Comparison of ENCODE assay signal across 1 cellular context in the genomic region with DNA sequence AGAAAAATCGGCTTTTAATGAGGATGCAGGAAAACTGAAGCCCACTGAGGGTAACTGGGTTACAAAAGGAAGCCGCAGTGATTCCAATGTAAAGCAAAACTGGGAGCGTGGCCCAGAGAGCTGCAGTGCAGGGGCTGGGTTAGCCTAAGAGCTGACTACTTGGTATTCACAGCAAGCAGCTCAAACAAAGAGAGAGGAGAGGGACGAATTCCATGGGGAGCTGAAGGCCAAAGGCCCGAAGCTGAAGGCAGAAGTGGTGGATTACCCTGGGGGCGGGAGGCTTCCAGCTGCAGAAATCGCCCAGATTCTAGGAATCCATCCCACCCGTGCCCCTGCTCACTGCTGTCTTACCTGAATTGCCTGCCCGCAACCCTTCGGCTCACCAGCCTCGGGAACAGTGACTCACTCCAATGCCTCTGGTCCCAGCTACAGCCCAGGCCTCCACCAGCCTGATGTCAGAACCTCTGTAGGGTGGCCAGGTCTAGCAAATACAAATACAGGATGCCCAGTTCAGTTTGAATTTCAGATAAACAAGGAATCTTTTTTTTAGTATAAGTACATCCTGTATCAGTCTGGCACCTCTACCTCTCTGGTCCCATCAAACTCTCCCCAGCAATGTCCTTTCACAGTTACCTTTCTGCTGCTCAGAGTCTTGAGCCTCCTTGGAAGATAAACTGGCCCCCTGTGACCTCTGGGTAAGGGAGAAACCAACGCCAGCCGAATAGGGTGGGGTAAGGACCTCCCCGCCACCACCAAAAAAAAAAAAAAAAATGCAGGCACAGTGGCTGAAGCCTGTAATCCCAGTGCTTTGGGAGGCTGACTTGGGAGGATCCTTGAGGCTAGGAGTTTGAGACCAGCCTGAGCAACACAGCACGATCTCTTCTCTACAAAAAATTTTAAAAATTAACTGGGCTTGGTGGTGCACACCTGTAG.
TF ChIP-seq lines count a peak whose summit lies in the region.

No MANE protein-coding gene starts in this region.

TF ChIP-seq in HepG2, 621 proteins besides CTCF, POLR2A, EP300 and RAD21 (continued from another document and continues in another):
- TF ChIP-seq, protein P1, sequence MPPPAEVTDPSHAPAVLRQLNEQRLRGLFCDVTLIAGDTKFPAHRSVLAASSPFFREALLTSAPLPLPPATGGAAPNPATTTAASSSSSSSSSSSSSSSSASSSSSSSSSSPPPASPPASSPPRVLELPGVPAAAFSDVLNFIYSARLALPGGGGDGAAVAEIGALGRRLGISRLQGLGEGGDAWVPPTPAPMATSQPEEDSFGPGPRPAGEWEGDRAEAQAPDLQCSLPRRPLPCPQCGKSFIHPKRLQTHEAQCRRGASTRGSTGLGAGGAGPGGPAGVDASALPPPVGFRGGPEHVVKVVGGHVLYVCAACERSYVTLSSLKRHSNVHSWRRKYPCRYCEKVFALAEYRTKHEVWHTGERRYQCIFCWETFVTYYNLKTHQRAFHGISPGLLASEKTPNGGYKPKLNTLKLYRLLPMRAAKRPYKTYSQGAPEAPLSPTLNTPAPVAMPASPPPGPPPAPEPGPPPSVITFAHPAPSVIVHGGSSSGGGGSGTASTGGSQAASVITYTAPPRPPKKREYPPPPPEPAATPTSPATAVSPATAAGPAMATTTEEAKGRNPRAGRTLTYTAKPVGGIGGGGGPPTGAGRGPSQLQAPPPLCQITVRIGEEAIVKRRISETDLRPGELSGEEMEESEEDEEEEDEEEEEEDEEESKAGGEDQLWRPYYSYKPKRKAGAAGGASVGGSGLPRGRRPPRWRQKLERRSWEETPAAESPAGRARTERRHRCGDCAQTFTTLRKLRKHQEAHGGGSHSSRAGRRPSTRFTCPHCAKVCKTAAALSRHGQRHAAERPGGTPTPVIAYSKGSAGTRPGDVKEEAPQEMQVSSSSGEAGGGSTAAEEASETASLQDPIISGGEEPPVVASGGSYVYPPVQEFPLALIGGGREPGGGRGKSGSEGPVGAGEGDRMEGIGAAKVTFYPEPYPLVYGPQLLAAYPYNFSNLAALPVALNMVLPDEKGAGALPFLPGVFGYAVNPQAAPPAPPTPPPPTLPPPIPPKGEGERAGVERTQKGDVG (CRISPR knock-in tag; IDR thresholded peaks at IDR 0.05; ENCODE audit: borderline replicate concordance) = no peak
- no peak for TF ChIP-seq PLRG1 (conservative IDR thresholded peaks at IDR 0.05)
- no peak for TF ChIP-seq SALL2 (CRISPR knock-in tag; IDR thresholded peaks at IDR 0.05)
- TF ChIP-seq KMT2B (CRISPR knock-in tag; IDR thresholded peaks at IDR 0.05) = no peak; the same call in 1 of the 2 replicates
- TF ChIP-seq MAFG (CRISPR knock-in tag; IDR thresholded peaks at IDR 0.05) = peak; percentile 20; the same call in 1 of the 2 replicates
- TF ChIP-seq ZNF816 (CRISPR knock-in tag; IDR thresholded peaks at IDR 0.05; ENCODE audit: borderline replicate concordance) = no peak
- peak; percentile 48; the same call in 1 of the 2 replicates for TF ChIP-seq ZNF543 (CRISPR knock-in tag; IDR thresholded peaks at IDR 0.05)
- TF ChIP-seq ZNF614 (CRISPR knock-in tag; IDR thresholded peaks at IDR 0.05; ENCODE audit: borderline replicate concordance) = 0 out of 2 replicates have a peak, but pooled peaks have one; percentile 15
- TF ChIP-seq ZNF501 (CRISPR knock-in tag; IDR thresholded peaks at IDR 0.05) = 0 out of 2 replicates have a peak, but pooled peaks have one; percentile 4
- TF ChIP-seq PHF20 (CRISPR knock-in tag; IDR thresholded peaks at IDR 0.05) = no peak
- no peak for TF ChIP-seq ZNF562 (CRISPR knock-in tag; IDR thresholded peaks at IDR 0.05; ENCODE audit: borderline replicate concordance)
- TF ChIP-seq, protein P2, sequence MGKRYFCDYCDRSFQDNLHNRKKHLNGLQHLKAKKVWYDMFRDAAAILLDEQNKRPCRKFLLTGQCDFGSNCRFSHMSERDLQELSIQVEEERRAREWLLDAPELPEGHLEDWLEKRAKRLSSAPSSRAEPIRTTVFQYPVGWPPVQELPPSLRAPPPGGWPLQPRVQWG (CRISPR knock-in tag; IDR thresholded peaks at IDR 0.05; ENCODE audit: borderline replicate concordance, low read depth) = no peak
- TF ChIP-seq, protein P3, sequence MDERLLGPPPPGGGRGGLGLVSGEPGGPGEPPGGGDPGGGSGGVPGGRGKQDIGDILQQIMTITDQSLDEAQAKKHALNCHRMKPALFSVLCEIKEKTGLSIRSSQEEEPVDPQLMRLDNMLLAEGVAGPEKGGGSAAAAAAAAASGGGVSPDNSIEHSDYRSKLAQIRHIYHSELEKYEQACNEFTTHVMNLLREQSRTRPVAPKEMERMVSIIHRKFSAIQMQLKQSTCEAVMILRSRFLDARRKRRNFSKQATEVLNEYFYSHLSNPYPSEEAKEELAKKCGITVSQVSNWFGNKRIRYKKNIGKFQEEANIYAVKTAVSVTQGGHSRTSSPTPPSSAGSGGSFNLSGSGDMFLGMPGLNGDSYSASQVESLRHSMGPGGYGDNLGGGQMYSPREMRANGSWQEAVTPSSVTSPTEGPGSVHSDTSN (CRISPR knock-in tag; IDR thresholded peaks at IDR 0.05) = no peak
- no peak; the same call in 1 of the 2 replicates for TF ChIP-seq ZNF451 (CRISPR knock-in tag; IDR thresholded peaks at IDR 0.05)
- 0 out of 2 replicates have a peak, but pooled peaks have one; percentile 31 for TF ChIP-seq CBX5 (CRISPR knock-in tag; IDR thresholded peaks at IDR 0.05; ENCODE audit: borderline replicate concordance)
- no peak for TF ChIP-seq ZNF24 (IDR thresholded peaks at IDR 0.05)
- TF ChIP-seq ZSCAN21 (CRISPR knock-in tag; IDR thresholded peaks at IDR 0.05; ENCODE audit: borderline replicate concordance) = no peak
- no peak for TF ChIP-seq ZNF7 (CRISPR knock-in tag; IDR thresholded peaks at IDR 0.05)
- TF ChIP-seq TBL1XR1 (IDR thresholded peaks at IDR 0.05; ENCODE audit: borderline replicate concordance, low read length, partially characterized antibody) = no peak
- no peak for TF ChIP-seq KLF16 (CRISPR knock-in tag; IDR thresholded peaks at IDR 0.05)
- TF ChIP-seq, protein P4, sequence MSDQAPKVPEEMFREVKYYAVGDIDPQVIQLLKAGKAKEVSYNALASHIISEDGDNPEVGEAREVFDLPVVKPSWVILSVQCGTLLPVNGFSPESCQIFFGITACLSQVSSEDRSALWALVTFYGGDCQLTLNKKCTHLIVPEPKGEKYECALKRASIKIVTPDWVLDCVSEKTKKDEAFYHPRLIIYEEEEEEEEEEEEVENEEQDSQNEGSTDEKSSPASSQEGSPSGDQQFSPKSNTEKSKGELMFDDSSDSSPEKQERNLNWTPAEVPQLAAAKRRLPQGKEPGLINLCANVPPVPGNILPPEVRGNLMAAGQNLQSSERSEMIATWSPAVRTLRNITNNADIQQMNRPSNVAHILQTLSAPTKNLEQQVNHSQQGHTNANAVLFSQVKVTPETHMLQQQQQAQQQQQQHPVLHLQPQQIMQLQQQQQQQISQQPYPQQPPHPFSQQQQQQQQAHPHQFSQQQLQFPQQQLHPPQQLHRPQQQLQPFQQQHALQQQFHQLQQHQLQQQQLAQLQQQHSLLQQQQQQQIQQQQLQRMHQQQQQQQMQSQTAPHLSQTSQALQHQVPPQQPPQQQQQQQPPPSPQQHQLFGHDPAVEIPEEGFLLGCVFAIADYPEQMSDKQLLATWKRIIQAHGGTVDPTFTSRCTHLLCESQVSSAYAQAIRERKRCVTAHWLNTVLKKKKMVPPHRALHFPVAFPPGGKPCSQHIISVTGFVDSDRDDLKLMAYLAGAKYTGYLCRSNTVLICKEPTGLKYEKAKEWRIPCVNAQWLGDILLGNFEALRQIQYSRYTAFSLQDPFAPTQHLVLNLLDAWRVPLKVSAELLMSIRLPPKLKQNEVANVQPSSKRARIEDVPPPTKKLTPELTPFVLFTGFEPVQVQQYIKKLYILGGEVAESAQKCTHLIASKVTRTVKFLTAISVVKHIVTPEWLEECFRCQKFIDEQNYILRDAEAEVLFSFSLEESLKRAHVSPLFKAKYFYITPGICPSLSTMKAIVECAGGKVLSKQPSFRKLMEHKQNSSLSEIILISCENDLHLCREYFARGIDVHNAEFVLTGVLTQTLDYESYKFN (CRISPR knock-in tag; conservative IDR thresholded peaks at IDR 0.05) = 0 out of 2 replicates have a peak, but pooled peaks have one; percentile 30
- TF ChIP-seq GABPA (IDR thresholded peaks at IDR 0.05; ENCODE audit: low read depth, low read length) = no peak
- TF ChIP-seq GABPA (CRISPR knock-in tag; IDR thresholded peaks at IDR 0.05; ENCODE audit: low read depth) = no peak
- TF ChIP-seq, protein P5, sequence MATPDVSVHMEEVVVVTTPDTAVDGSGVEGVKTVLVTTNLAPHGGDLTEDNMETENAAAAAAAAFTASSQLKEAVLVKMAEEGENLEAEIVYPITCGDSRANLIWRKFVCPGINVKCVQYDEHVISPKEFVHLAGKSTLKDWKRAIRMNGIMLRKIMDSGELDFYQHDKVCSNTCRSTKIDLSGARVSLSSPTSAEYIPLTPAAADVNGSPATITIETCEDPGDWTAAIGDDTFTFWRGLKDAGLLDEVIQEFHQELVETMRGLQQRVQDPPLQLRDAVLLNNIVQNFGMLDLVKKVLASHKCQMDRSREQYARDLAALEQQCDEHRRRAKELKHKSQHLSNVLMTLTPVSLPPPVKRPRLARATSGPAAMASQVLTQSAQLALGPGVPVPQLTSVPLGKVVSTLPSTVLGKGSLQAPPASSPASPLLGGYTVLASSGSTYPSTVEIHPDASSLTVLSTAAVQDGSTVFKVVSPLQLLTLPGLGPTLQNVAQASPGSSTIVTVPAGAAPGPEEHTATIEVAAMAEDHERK (CRISPR knock-in tag; IDR thresholded peaks at IDR 0.05; ENCODE audit: low read depth) = no peak
- TF ChIP-seq, protein P6, sequence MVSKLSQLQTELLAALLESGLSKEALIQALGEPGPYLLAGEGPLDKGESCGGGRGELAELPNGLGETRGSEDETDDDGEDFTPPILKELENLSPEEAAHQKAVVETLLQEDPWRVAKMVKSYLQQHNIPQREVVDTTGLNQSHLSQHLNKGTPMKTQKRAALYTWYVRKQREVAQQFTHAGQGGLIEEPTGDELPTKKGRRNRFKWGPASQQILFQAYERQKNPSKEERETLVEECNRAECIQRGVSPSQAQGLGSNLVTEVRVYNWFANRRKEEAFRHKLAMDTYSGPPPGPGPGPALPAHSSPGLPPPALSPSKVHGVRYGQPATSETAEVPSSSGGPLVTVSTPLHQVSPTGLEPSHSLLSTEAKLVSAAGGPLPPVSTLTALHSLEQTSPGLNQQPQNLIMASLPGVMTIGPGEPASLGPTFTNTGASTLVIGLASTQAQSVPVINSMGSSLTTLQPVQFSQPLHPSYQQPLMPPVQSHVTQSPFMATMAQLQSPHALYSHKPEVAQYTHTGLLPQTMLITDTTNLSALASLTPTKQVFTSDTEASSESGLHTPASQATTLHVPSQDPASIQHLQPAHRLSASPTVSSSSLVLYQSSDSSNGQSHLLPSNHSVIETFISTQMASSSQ (IDR thresholded peaks at IDR 0.05; ENCODE audit: low read depth) = no peak
- TF ChIP-seq, protein P6 (CRISPR knock-in tag; IDR thresholded peaks at IDR 0.05; ENCODE audit: borderline replicate concordance) = peak; percentile 26; the same call in 1 of the 2 replicates
- no peak for TF ChIP-seq ZNF777 (CRISPR knock-in tag; IDR thresholded peaks at IDR 0.05)
- no peak for TF ChIP-seq ZNF343 (CRISPR knock-in tag; IDR thresholded peaks at IDR 0.05)
- TF ChIP-seq, protein P7, sequence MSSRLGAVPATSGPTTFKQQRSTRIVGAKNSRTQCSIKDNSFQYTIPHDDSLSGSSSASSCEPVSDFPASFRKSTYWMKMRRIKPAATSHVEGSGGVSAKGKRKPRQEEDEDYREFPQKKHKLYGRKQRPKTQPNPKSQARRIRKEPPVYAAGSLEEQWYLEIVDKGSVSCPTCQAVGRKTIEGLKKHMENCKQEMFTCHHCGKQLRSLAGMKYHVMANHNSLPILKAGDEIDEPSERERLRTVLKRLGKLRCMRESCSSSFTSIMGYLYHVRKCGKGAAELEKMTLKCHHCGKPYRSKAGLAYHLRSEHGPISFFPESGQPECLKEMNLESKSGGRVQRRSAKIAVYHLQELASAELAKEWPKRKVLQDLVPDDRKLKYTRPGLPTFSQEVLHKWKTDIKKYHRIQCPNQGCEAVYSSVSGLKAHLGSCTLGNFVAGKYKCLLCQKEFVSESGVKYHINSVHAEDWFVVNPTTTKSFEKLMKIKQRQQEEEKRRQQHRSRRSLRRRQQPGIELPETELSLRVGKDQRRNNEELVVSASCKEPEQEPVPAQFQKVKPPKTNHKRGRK (CRISPR knock-in tag; IDR thresholded peaks at IDR 0.05) = no peak
- peak; percentile 14; the same call in 1 of the 2 replicates for TF ChIP-seq RFXAP (CRISPR knock-in tag; IDR thresholded peaks at IDR 0.05; ENCODE audit: borderline replicate concordance)
- no peak for TF ChIP-seq U2AF1 (optimal IDR thresholded peaks at IDR 0.05; ENCODE audit: low read depth, low read length)
- no peak for TF ChIP-seq ZNF879 (CRISPR knock-in tag; IDR thresholded peaks at IDR 0.05)
- TF ChIP-seq ZNF768 (CRISPR knock-in tag; IDR thresholded peaks at IDR 0.05) = peak; percentile 36; the same call in 1 of the 2 replicates
- TF ChIP-seq NONO (IDR thresholded peaks at IDR 0.05) = no peak
- TF ChIP-seq NONO (CRISPR knock-in tag; conservative IDR thresholded peaks at IDR 0.05) = 0 out of 2 replicates have a peak, but pooled peaks have one; percentile 19
- peak; percentile 37; the same call in 1 of the 2 replicates for TF ChIP-seq HDAC2 (CRISPR knock-in tag; IDR thresholded peaks at IDR 0.05)
- 0 out of 2 replicates have a peak, but pooled peaks have one; percentile 11 for TF ChIP-seq YEATS4 (CRISPR knock-in tag; IDR thresholded peaks at IDR 0.05; ENCODE audit: borderline replicate concordance)
- TF ChIP-seq, protein P8, sequence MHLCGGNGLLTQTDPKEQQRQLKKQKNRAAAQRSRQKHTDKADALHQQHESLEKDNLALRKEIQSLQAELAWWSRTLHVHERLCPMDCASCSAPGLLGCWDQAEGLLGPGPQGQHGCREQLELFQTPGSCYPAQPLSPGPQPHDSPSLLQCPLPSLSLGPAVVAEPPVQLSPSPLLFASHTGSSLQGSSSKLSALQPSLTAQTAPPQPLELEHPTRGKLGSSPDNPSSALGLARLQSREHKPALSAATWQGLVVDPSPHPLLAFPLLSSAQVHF (CRISPR knock-in tag; IDR thresholded peaks at IDR 0.05) = no peak
- TF ChIP-seq ZNF33B (CRISPR knock-in tag; IDR thresholded peaks at IDR 0.05) = 0 out of 2 replicates have a peak, but pooled peaks have one; percentile 31
- no peak; the same call in 1 of the 2 replicates for TF ChIP-seq MYC (CRISPR knock-in tag; IDR thresholded peaks at IDR 0.05; ENCODE audit: borderline replicate concordance)
- TF ChIP-seq JDP2 (CRISPR knock-in tag; IDR thresholded peaks at IDR 0.05; ENCODE audit: borderline replicate concordance) = no peak
- no peak for TF ChIP-seq FOXK2 (IDR thresholded peaks at IDR 0.05)
- TF ChIP-seq ARNTL (CRISPR knock-in tag; IDR thresholded peaks at IDR 0.05) = no peak
